Comparison of ENCODE assay signal across 8 cellular contexts in the genomic region with DNA sequence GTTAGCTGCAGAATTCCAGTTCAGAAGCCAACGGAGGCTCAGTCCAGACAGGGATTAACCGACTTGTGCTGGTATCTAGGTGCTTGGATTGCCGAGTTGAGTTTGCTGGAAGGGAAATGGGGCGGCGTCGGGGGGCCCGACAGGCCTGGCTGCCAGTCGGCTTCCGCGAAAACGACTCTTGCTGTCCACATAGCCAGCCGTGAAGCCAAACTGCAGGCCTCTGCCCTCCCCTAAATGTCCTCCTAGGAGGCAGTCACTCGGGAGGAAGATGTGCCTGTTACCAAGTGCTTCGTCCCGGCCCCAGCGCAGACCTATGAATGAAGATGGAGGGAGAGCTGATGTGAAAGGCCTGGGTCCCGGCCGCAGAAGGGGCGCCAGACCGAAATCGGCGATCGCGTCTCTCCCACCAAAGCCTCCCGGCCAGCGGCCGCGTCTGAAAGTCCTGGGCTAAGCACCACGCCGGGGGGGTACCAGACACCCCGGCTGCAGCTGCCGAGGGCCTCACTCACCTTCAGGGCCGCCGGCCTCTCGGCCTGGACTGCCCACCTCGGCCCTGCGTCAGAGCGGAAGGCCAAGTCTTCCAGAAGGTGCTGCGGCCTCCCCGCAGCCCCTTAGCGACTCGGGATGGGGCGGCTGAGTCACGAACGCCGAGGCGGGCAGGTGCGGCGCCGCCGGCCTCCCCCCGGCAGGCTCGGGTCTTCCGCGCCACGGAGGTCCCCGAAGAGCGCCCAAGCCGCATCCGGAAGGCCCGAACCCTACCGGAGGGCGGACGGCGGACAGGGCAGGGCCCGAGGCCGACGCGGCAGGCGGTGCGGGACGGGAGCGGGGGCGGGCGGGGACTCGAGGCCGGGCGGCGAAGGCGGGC. TPM values are rescaled to one million over a fixed set of nuclear protein-coding genes. Genes with fewer than 3 reads are reported as not detected.
DNase-seq lines count a peak whose midpoint lies in the region; ATAC-seq, FAIRE-seq and TF ChIP-seq lines count a peak whose summit lies in the region.

No MANE protein-coding gene starts in this region.

- H3K9ac ChIP-seq in SK-N-MC (ENCODE audit: insufficient read length): peak overlapping the region; percentile 97
- peak overlapping the region; percentile 88 for H3K9ac ChIP-seq in GM12878 (ENCODE audit: control insufficient read depth, insufficient read depth, low read length)

- intact Hi-C loops in GM12878 (cut with micrococcal nuclease; ENCODE audit: unreplicated experiment): loop anchor here (2.0 kb wide), 2 partner anchors 37 to 229 kb away; a partner anchor contains a TSS

- no peak overlapping the region; the same call in 1 of the 2 replicates for H2AFZ ChIP-seq in GM12878 (ENCODE audit: control insufficient read depth, low read depth, low read length)

- in situ Hi-C loops in GM12878 (cut with MboI): no loop called here

- peaks cover 0 to 2% (median 0%) of the 10 kb centered on the region in 6 donors for H3K9me3 Mint-ChIP-seq in immature natural killer cell

- SMC1A ChIA-PET in GM12878 (lab: Charles Lee; ENCODE audit: uncharacterized antibody, unreplicated experiment): interaction anchor here (1.2 to 1.8 kb wide), 3 partner anchors 13 to 102 kb away, joined by 3 to 6 read pairs (median 3); a partner anchor contains a TSS

- peak; percentile 69 for TF ChIP-seq POLR2A in GM12878 (IDR thresholded peaks at IDR 0.05; ENCODE audit: low read depth, low read length)

- H4K20me1 ChIP-seq in GM12878 (ENCODE audit: control insufficient read depth, insufficient read depth): no peaks in the 10 kb centered on the region

- no peak for TF ChIP-seq RAD21 in GM12878 (IDR thresholded peaks at IDR 0.05; ENCODE audit: insufficient read depth, low read depth, low read length)

- peak overlapping the region; percentile 61 for H3K4me3 ChIP-seq in GM12865 (ENCODE audit: low read depth, low read length)
- peak overlapping the region; percentile 99 for H3K4me3 ChIP-seq in SK-N-MC
- peak overlapping the region; percentile 83 for H3K4me3 ChIP-seq in GM12878

- H3K27ac ChIP-seq in SK-N-MC (peak overlapping the region; percentile 86), GM12878 (ENCODE audit: control insufficient read depth, insufficient read depth) (peak overlapping the region; percentile 60)

- FAIRE-seq in GM12878 (lab: Jason Lieb, UNC): no peak
- no peak for FAIRE-seq in RCC 7860 (lab: Jason Lieb, UNC)

- peak overlapping the region; percentile 87 to 92 (median 89) for H3K4me3 Mint-ChIP-seq in immature natural killer cell

- DNase-seq in GM12865 (ENCODE audit: low read depth) (peak; percentile 48), SK-N-MC (ENCODE audit: low read depth, low spot score) (no peak), GM12878 (ENCODE audit: low read depth, low spot score) (no peak), immature natural killer cell (peak; percentile 58 to 61 (median 60)), RCC 7860 (ENCODE audit: low spot score) (no peak), amniotic stem cell (lab: John Stamatoyannopoulos, UW) (no peak)
- DNase-seq in stimulated activated CD4-positive, alpha-beta T cell treated with anti-CD3 and anti-CD28 coated beads, Interleukin-15, amount 100 ng/mL, for 24 hours: peak; percentile 65

- peaks cover 56% of the 10 kb centered on the region for H3K36me3 ChIP-seq in SK-N-MC (ENCODE audit: insufficient read depth, low read length)
- H3K36me3 ChIP-seq in GM12878 (ENCODE audit: control insufficient read depth in 2 of 2, insufficient read depth in 2 of 2, low read length in 1 of 2): peaks cover 14 to 16% of the 10 kb centered on the region in 2 experiments

- BruUV-seq in GM12878 (replicated peaks; lab: Mats Ljungman, UMichigan): no TSS peak

- H3K4me1 Mint-ChIP-seq in immature natural killer cell: peaks cover 33 to 36% of the 10 kb centered on the region in 2 donors

- ATAC-seq in HG02759 (IDR thresholded peaks at IDR 0.05; ENCODE audit: unreplicated experiment) (peak; percentile 1), GM12878 (peak; percentile 21)

- under 1% methylated on average over 63 of the region's 80 CpGs for WGBS in GM12878 (ENCODE audit: insufficient coverage, insufficient replicate concordance, low lambda C conversion rate, missing lambda C conversion rate)

- TF ChIP-seq EP300 in GM12878 (IDR thresholded peaks at IDR 0.05; ENCODE audit: borderline replicate concordance in 1 of 2, control insufficient read depth in 1 of 2, low read depth in 2 of 2, low read length in 2 of 2): no peak

- CTCF ChIA-PET in GM12878 (lab: Yijun Ruan, JAX): interaction anchor here (0.8 to 2.4 kb wide), 11 partner anchors 8 to 231 kb away, joined by 3 to 11 read pairs (median 3); a partner anchor contains a TSS

- peaks cover 33% of the 10 kb centered on the region for H3K79me2 ChIP-seq in GM12878 (ENCODE audit: control insufficient read depth, insufficient read depth, low read length)

- no peaks in the 10 kb centered on the region for H3K9me3 ChIP-seq in SK-N-MC (ENCODE audit: low read depth, low read length)
- H3K9me3 ChIP-seq in GM12878 (replicated peaks; ENCODE audit: control insufficient read depth, insufficient read depth, low read length): no peaks in the 10 kb centered on the region

- H3K36me3 Mint-ChIP-seq in immature natural killer cell: peaks cover 11 to 25% (median 12%) of the 10 kb centered on the region in 3 donors

- RAD21 ChIA-PET in GM12878 (lab: Charles Lee; ENCODE audit: unreplicated experiment): interaction anchor here (0.9 to 1.4 kb wide), 5 partner anchors 13 to 244 kb away, joined by 3 to 5 read pairs (median 3); a partner anchor contains a TSS

- peak overlapping the region; percentile 90 to 96 (median 92) for H3K27ac Mint-ChIP-seq in immature natural killer cell

- peaks cover 12 to 19% (median 14%) of the 10 kb centered on the region in 3 donors for H3K27me3 Mint-ChIP-seq in immature natural killer cell (ENCODE audit: low read depth in 3 of 3)

- H3K27me3 ChIP-seq in GM12878 (replicated peaks in 1 of 2; ENCODE audit: control insufficient read depth in 2 of 2, insufficient read depth in 2 of 2, low read length in 1 of 2): no peaks in the 10 kb centered on the region

- TF ChIP-seq CTCF in GM12865 (IDR thresholded peaks at IDR 0.05; ENCODE audit: insufficient read depth, low read depth, low read length, missing control alignments) (no peak), GM12878 (IDR thresholded peaks at IDR 0.05 in 2 of 3, conservative IDR thresholded peaks at IDR 0.05 in 1 of 3; ENCODE audit: control insufficient read depth in 2 of 3, extremely low read depth in 1 of 3, insufficient read depth in 1 of 3, low read depth in 3 of 3, low read length in 3 of 3) (no peak)

- POLR2A ChIA-PET in GM12878 (lab: Charles Lee): interaction anchor here (0.5 to 6.8 kb wide), 9 partner anchors 8 to 424 kb away, joined by 3 to 69 read pairs (median 3); a partner anchor contains a TSS

- H3K4me2 ChIP-seq in GM12878 (ENCODE audit: control insufficient read depth, insufficient read depth): peak overlapping the region; percentile 90

- peaks cover 21% of the 10 kb centered on the region for H3K4me1 ChIP-seq in GM12878 (ENCODE audit: control insufficient read depth, insufficient read depth, low read length)

RNA-seq across cellular contexts. Expression of a gene that starts 7.5 kb away (rescaled TPM):
- 45.8 and 50.1 TPM in 2 replicates for total RNA-seq in GM12878 (2013; cell fraction: nucleolus; rRNA removed)
- total RNA-seq in GM12878 (2014; rRNA removed) (34.8 and 38.3 TPM in 2 replicates), GM12878 (2014; rRNA removed; fragmentation: Illumina TruSeq; extraction: Trizol) (16.9 and 20.5 TPM in 2 replicates), GM12878 (2021) (46.6 and 54.8 TPM in 2 replicates)
- 18.8 TPM for polyA plus RNA-seq in GM12878 (2011; ENCODE audit: low read depth)
- polyA plus RNA-seq in GM12878 (2011; rRNA removed) (36.2 and 65.5 TPM in 2 replicates), GM12878 (2014; fragmentation: Illumina TruSeq; extraction: Trizol) (53.7 and 54.1 TPM in 2 replicates), GM12878 (2014; fragmentation: Nextera tagmentation; extraction: Ambion mirVana) (10 to 100 TPM; 33.0 to 47.8 TPM), GM12878 (2014; rRNA removed) (48.9 and 57.6 TPM in 2 replicates), GM12878 (2016; fragmentation: Nextera tagmentation; extraction: Ambion mirVana) (10 to 100 TPM; 93.1 to 95.6 TPM), immature natural killer cell (10 to 100 TPM; 23.7 to 47.4 (median 44.5) TPM)
- 80.5 and 114 TPM in 2 replicates for polyA plus RNA-seq in GM12878 (2011; cell fraction: cytosol; rRNA removed)
- polyA plus RNA-seq in GM12878 (2011; cell fraction: nucleus; rRNA removed): 206 and 226 TPM in 2 replicates
- 20.7 and 24.9 TPM in 2 replicates for polyA plus RNA-seq in GM12878 (2012)
- polyA minus RNA-seq in GM12878 (2011; rRNA and poly(A)+ RNA removed): 59.2 and 67.6 TPM in 2 replicates
- polyA minus RNA-seq in GM12878 (2011; cell fraction: cytosol; rRNA and poly(A)+ RNA removed): 12.3 and 27.4 TPM in 2 replicates
- 46.2 and 64.6 TPM in 2 replicates for polyA minus RNA-seq in GM12878 (2011; cell fraction: nucleus; rRNA and poly(A)+ RNA removed)

RNA-seq across cellular contexts. Expression of a gene that starts 9.5 kb away (rescaled TPM):
- total RNA-seq in GM12878 (2013; cell fraction: nucleolus; rRNA removed): 13.3 and 13.5 TPM in 2 replicates
- 15.8 and 20.8 TPM in 2 replicates for total RNA-seq in GM12878 (2014; rRNA removed)
- 20.3 and 21.2 TPM in 2 replicates for total RNA-seq in GM12878 (2014; rRNA removed; fragmentation: Illumina TruSeq; extraction: Trizol)
- 50.6 and 53.0 TPM in 2 replicates for total RNA-seq in GM12878 (2021)
- polyA plus RNA-seq in GM12878 (2011; ENCODE audit: low read depth): 18.7 TPM
- polyA plus RNA-seq in GM12878 (2011; rRNA removed): 39.6 and 52.0 TPM in 2 replicates
- 65.9 and 86.7 TPM in 2 replicates for polyA plus RNA-seq in GM12878 (2011; cell fraction: cytosol; rRNA removed)
- 84.9 and 101 TPM in 2 replicates for polyA plus RNA-seq in GM12878 (2011; cell fraction: nucleus; rRNA removed)
- 19.2 and 23.6 TPM in 2 replicates for polyA plus RNA-seq in GM12878 (2012)
- polyA plus RNA-seq in GM12878 (2014; fragmentation: Illumina TruSeq; extraction: Trizol): 39.3 and 47.4 TPM in 2 replicates
- 10 to 100 TPM; 17.7 to 27.6 TPM for polyA plus RNA-seq in GM12878 (2014; fragmentation: Nextera tagmentation; extraction: Ambion mirVana)
- polyA plus RNA-seq in GM12878 (2014; rRNA removed): 54.5 and 63.0 TPM in 2 replicates
- 10 to 100 TPM; 92.4 to 96.7 TPM for polyA plus RNA-seq in GM12878 (2016; fragmentation: Nextera tagmentation; extraction: Ambion mirVana)
- 39.4 and 52.7 TPM in 2 replicates for polyA minus RNA-seq in GM12878 (2011; rRNA and poly(A)+ RNA removed)
- 16.6 and 17.5 TPM in 2 replicates for polyA minus RNA-seq in GM12878 (2011; cell fraction: cytosol; rRNA and poly(A)+ RNA removed)
- polyA minus RNA-seq in GM12878 (2011; cell fraction: nucleus; rRNA and poly(A)+ RNA removed): 21.2 and 24.7 TPM in 2 replicates
- 10 to 100 TPM in 2 of 3 donors, 1 to 10 TPM in 1; 7.6 to 19.0 (median 11.9) TPM for polyA plus RNA-seq in immature natural killer cell

RNA-seq across cellular contexts. Expression of a gene that starts 13.0 kb away (rescaled TPM):
- total RNA-seq in GM12878 (2013; cell fraction: nucleolus; rRNA removed): 17.0 and 19.5 TPM in 2 replicates
- 4.7 and 4.9 TPM in 2 replicates for total RNA-seq in GM12878 (2014; rRNA removed)
- 3.9 and 4.8 TPM in 2 replicates for total RNA-seq in GM12878 (2014; rRNA removed; fragmentation: Illumina TruSeq; extraction: Trizol)
- 9.6 and 11.0 TPM in 2 replicates for total RNA-seq in GM12878 (2021)
- polyA plus RNA-seq in GM12878 (2011; ENCODE audit: low read depth): 2.8 TPM
- 2.9 and 5.2 TPM in 2 replicates for polyA plus RNA-seq in GM12878 (2011; rRNA removed)
- 6.3 and 7.7 TPM in 2 replicates for polyA plus RNA-seq in GM12878 (2011; cell fraction: cytosol; rRNA removed)
- polyA plus RNA-seq in GM12878 (2011; cell fraction: nucleus; rRNA removed): 30.6 and 39.5 TPM in 2 replicates
- 5.1 and 6.4 TPM in 2 replicates for polyA plus RNA-seq in GM12878 (2012)
- 2.7 and 7.3 TPM in 2 replicates for polyA plus RNA-seq in GM12878 (2014; fragmentation: Illumina TruSeq; extraction: Trizol)
- polyA plus RNA-seq in GM12878 (2014; fragmentation: Nextera tagmentation; extraction: Ambion mirVana): under 1 TPM; 0.21 to 0.42 TPM
- 7.4 and 10.5 TPM in 2 replicates for polyA plus RNA-seq in GM12878 (2014; rRNA removed)
- polyA plus RNA-seq in GM12878 (2016; fragmentation: Nextera tagmentation; extraction: Ambion mirVana): 1 to 10 TPM; 3.1 to 5.5 TPM
- polyA minus RNA-seq in GM12878 (2011; rRNA and poly(A)+ RNA removed): 6.0 and 14.5 TPM in 2 replicates
- polyA minus RNA-seq in GM12878 (2011; cell fraction: cytosol; rRNA and poly(A)+ RNA removed): 3.7 and 5.4 TPM in 2 replicates
- polyA minus RNA-seq in GM12878 (2011; cell fraction: nucleus; rRNA and poly(A)+ RNA removed): 15.1 and 20.1 TPM in 2 replicates
- 1 to 10 TPM; 1.0 to 7.7 (median 2.6) TPM for polyA plus RNA-seq in immature natural killer cell

RNA-seq across cellular contexts. Expression of a gene that starts 26.6 kb away (rescaled TPM):
- total RNA-seq in GM12878 (2013; cell fraction: nucleolus; rRNA removed): 28.5 and 34.5 TPM in 2 replicates
- total RNA-seq in GM12878 (2014; rRNA removed) (24.2 and 25.3 TPM in 2 replicates), GM12878 (2014; rRNA removed; fragmentation: Illumina TruSeq; extraction: Trizol) (24.4 and 24.9 TPM in 2 replicates), GM12878 (2021) (22.9 and 25.9 TPM in 2 replicates)
- polyA plus RNA-seq in GM12878 (2011; ENCODE audit: low read depth): 26.6 TPM
- polyA plus RNA-seq in GM12878 (2011; rRNA removed) (8.1 and 15.8 TPM in 2 replicates), GM12878 (2014; fragmentation: Illumina TruSeq; extraction: Trizol) (25.1 and 25.8 TPM in 2 replicates), GM12878 (2014; fragmentation: Nextera tagmentation; extraction: Ambion mirVana) (10 to 100 TPM; 18.3 to 18.9 TPM), GM12878 (2014; rRNA removed) (26.4 and 30.3 TPM in 2 replicates), GM12878 (2016; fragmentation: Nextera tagmentation; extraction: Ambion mirVana) (10 to 100 TPM; 24.6 to 26.2 TPM), immature natural killer cell (10 to 100 TPM; 33.0 to 58.8 (median 49.3) TPM)
- 22.4 and 23.1 TPM in 2 replicates for polyA plus RNA-seq in GM12878 (2011; cell fraction: cytosol; rRNA removed)
- polyA plus RNA-seq in GM12878 (2011; cell fraction: nucleus; rRNA removed): 38.6 and 45.8 TPM in 2 replicates
- 28.0 and 30.9 TPM in 2 replicates for polyA plus RNA-seq in GM12878 (2012)
- 23.1 and 26.7 TPM in 2 replicates for polyA minus RNA-seq in GM12878 (2011; rRNA and poly(A)+ RNA removed)
- polyA minus RNA-seq in GM12878 (2011; cell fraction: cytosol; rRNA and poly(A)+ RNA removed): 6.8 and 11.9 TPM in 2 replicates
- 11.0 and 19.9 TPM in 2 replicates for polyA minus RNA-seq in GM12878 (2011; cell fraction: nucleus; rRNA and poly(A)+ RNA removed)

RNA-seq across cellular contexts. Expression of a gene that starts 27.2 kb away (rescaled TPM):
- total RNA-seq in GM12878 (2013; cell fraction: nucleolus; rRNA removed): 91.4 and 92.0 TPM in 2 replicates
- total RNA-seq in GM12878 (2014; rRNA removed): 17.9 and 18.0 TPM in 2 replicates
- total RNA-seq in GM12878 (2014; rRNA removed; fragmentation: Illumina TruSeq; extraction: Trizol): 12.2 and 15.1 TPM in 2 replicates
- total RNA-seq in GM12878 (2021): 16.1 and 24.5 TPM in 2 replicates
- 11.3 TPM for polyA plus RNA-seq in GM12878 (2011; ENCODE audit: low read depth)
- polyA plus RNA-seq in GM12878 (2011; rRNA removed): 16.2 and 25.9 TPM in 2 replicates
- 30.6 and 33.3 TPM in 2 replicates for polyA plus RNA-seq in GM12878 (2011; cell fraction: cytosol; rRNA removed)
- 64.3 and 75.7 TPM in 2 replicates for polyA plus RNA-seq in GM12878 (2011; cell fraction: nucleus; rRNA removed)
- 16.4 and 19.0 TPM in 2 replicates for polyA plus RNA-seq in GM12878 (2012)
- polyA plus RNA-seq in GM12878 (2014; fragmentation: Illumina TruSeq; extraction: Trizol): 18.1 and 18.6 TPM in 2 replicates
- 10 to 100 TPM; 13.1 to 18.9 TPM for polyA plus RNA-seq in GM12878 (2014; fragmentation: Nextera tagmentation; extraction: Ambion mirVana)
- polyA plus RNA-seq in GM12878 (2014; rRNA removed): 26.3 and 27.4 TPM in 2 replicates
- 10 to 100 TPM; 17.9 to 18.6 TPM for polyA plus RNA-seq in GM12878 (2016; fragmentation: Nextera tagmentation; extraction: Ambion mirVana)
- 28.8 and 39.4 TPM in 2 replicates for polyA minus RNA-seq in GM12878 (2011; rRNA and poly(A)+ RNA removed)
- 10.4 and 12.2 TPM in 2 replicates for polyA minus RNA-seq in GM12878 (2011; cell fraction: cytosol; rRNA and poly(A)+ RNA removed)
- polyA minus RNA-seq in GM12878 (2011; cell fraction: nucleus; rRNA and poly(A)+ RNA removed): 28.4 and 41.1 TPM in 2 replicates
- 10 to 100 TPM in 2 of 3 donors, 1 to 10 TPM in 1; 9.2 to 18.6 (median 11.0) TPM for polyA plus RNA-seq in immature natural killer cell

Comparison
In these comparisons a context has a peak if more than half of its experiments do, and no peak if none do; other contexts are left out.
1. DNase-seq: peak in GM12865 (single experiment), immature natural killer cell (3 of 3) and stimulated activated CD4-positive, alpha-beta T cell treated with anti-CD3 and anti-CD28 coated beads, Interleukin-15, amount 100 ng/mL, for 24 hours (single experiment); none in SK-N-MC (single experiment), GM12878 (single experiment), RCC 7860 (single experiment) and amniotic stem cell (single experiment).
2. Peak in every context shown above with its lines, with median percentiles within 50 percentile points of each other: H3K4me3 ChIP-seq.